8 cellular contexts compared by ENCODE assay signal in the genomic region with DNA sequence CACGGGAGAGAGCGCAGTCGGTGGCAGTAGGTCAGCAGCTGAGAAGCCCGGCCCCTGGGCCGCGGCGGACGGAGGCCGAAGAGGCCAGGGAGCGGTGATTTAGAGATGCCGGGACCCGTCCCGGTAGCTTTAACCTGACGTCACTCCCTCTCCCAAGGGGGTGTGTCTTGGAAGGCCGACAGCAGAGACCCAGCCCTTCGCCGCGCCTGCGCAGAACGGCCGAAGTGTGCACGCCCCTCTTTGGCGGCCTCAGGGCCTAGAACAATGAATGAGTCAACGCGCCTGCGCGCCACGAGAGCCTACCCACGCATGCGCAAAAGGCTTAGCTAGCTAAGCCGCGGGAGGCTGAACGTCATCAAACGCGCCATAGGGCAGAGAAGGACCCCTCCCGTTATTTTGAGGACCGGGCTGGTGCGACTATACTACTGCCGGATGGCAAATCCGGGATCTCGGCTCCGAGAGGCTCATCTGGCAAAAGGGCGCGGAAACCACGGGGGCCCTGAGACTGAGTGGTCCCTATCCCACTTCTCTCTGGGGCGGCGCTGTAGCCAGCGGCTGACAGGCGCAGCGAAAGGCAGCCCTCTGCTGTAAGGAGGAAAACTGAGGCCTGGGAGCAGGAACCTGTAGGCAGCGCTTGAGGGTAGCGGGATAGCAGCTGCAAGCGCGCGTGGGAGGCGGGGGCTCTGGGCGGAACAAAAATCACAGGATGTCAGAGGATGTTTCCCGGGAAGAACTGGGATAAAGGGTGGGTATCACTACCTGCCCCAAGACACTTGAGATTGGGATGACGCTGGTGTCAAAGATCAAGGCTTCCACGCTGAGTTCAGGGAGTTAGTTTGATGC. TPM values are rescaled to one million over a fixed set of nuclear protein-coding genes. Genes with fewer than 3 reads are reported as not detected.
DNase-seq lines count a peak whose midpoint lies in the region; FAIRE-seq and TF ChIP-seq lines count a peak whose summit lies in the region.

A gene with protein sequence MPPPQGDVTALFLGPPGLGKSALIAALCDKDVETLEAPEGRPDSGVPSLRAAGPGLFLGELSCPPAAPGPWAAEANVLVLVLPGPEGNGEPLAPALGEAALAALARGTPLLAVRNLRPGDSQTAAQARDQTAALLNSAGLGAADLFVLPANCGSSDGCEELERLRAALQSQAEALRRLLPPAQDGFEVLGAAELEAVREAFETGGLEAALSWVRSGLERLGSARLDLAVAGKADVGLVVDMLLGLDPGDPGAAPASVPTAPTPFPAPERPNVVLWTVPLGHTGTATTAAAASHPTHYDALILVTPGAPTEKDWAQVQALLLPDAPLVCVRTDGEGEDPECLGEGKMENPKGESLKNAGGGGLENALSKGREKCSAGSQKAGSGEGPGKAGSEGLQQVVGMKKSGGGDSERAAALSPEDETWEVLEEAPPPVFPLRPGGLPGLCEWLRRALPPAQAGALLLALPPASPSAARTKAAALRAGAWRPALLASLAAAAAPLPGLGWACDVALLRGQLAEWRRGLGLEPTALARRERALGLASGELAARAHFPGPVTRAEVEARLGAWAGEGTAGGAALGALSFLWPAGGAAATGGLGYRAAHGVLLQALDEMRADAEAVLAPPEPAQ (minus strand): TSS at position 136 of the 843 bp plus-strand sequence. CDS start 796 bp downstream, outside the sequence.
A gene with protein sequence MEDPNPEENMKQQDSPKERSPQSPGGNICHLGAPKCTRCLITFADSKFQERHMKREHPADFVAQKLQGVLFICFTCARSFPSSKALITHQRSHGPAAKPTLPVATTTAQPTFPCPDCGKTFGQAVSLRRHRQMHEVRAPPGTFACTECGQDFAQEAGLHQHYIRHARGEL (plus strand): TSS at position 597 of the 843 bp plus-strand sequence. CDS start 514 bp downstream, outside the sequence.

- H3K9ac ChIP-seq in SK-N-MC (ENCODE audit: insufficient read length) (peak within 1 kb of the TSS; percentile 92), neuronal stem cell (ENCODE audit: low read depth, low read length, poor library complexity) (peak within 1 kb of the TSS; percentile 96)

- H4K8ac ChIP-seq in neuronal stem cell (ENCODE audit: low read depth, low read length) = peak within 1 kb of the TSS; percentile 19

- peak within 1 kb of the TSS; percentile 99 for H3K27ac Mint-ChIP-seq in HFFc6
- H3K27ac Mint-ChIP-seq in activated naive CD4-positive, alpha-beta T cell treated with anti-CD3 and anti-CD28 coated beads, Interleukin-2, amount 10 ng/mL, durations not matched to agents 7 days and 5 days = peak within 1 kb of the TSS; percentile 98

- no peaks in the 10 kb centered on the region for H3K9me3 Mint-ChIP-seq in HFFc6
- no peaks in the 10 kb centered on the region for H3K9me3 Mint-ChIP-seq in activated naive CD4-positive, alpha-beta T cell treated with anti-CD3 and anti-CD28 coated beads, Interleukin-2, amount 10 ng/mL, durations not matched to agents 7 days and 5 days

- CTCF ChIA-PET in activated naive CD4-positive, alpha-beta T cell treated with anti-CD3 and anti-CD28 coated beads, Interleukin-2, amount 10 ng/mL, durations not matched to agents 7 days and 5 days (lab: Charles Lee) = interaction anchor here (1.2 to 5.6 kb wide), 9 partner anchors 14 to 149 kb away, joined by 3 to 129 read pairs (median 20); a partner anchor contains a TSS

- WGBS in neuronal stem cell (ENCODE audit: extremely low coverage in 2 of 2, insufficient read length in 2 of 2, insufficient replicate concordance in 1 of 2), 2 donors = no CpG with 5 or more reads among the region's 60 CpGs

- H3K9me3 ChIP-seq in SK-N-MC (ENCODE audit: low read depth, low read length) (no peaks in the 10 kb centered on the region), neuronal stem cell (replicated peaks in 1 of 2; ENCODE audit: control insufficient read depth in 2 of 2, insufficient read depth in 1 of 2, low read depth in 1 of 2, low read length in 2 of 2) (no peaks in the 10 kb centered on the region)

- no peak within 1 kb of the TSS for H2BK12ac ChIP-seq in neuronal stem cell (ENCODE audit: low read length)

- H3K4me2 ChIP-seq in neuronal stem cell (ENCODE audit: insufficient read depth, low read length, poor library complexity, severe bottlenecking) = peak within 1 kb of the TSS; percentile 90

- peak; percentile 34 for TF ChIP-seq POLR2A in NB4 (IDR thresholded peaks at IDR 0.05; ENCODE audit: extremely low read depth, insufficient read length)

- peak within 1 kb of the TSS; percentile 44 for H2AK5ac ChIP-seq in neuronal stem cell (ENCODE audit: low read depth, low read length)

- peaks cover 7 to 8% of the 10 kb centered on the region in 2 donors for H3K4me1 ChIP-seq in neuronal stem cell (ENCODE audit: control insufficient read depth in 2 of 2, insufficient read depth in 1 of 2, low read depth in 1 of 2, low read length in 2 of 2)

- DNase-seq in GM04503 (ENCODE audit: low read depth) (peak; percentile 92), HFFc6 (peak; percentile 99), NB4 (ENCODE audit: low read depth) (peak; percentile 95), SK-N-MC (ENCODE audit: low read depth, low spot score) (peak; percentile 97), frontal cortex (ENCODE audit: low spot score in 2 of 2) (peak; percentile 95 to 97), neuronal stem cell (ENCODE audit: low spot score) (peak; percentile 100)
- DNase-seq in activated naive CD4-positive, alpha-beta T cell treated with anti-CD3 and anti-CD28 coated beads, Interleukin-2, amount 10 ng/mL, durations not matched to agents 7 days and 5 days = peak; percentile 100

- H3K79me1 ChIP-seq in neuronal stem cell (ENCODE audit: low read depth, low read length) = peaks cover 17% of the 10 kb centered on the region

- H3K27ac ChIP-seq in SK-N-MC = peak within 1 kb of the TSS; percentile 99
- peak within 1 kb of the TSS; percentile 95 for H3K27ac ChIP-seq in neuronal stem cell (replicated peaks; ENCODE audit: low read length)

- no peak within 1 kb of the TSS for H2BK120ac ChIP-seq in neuronal stem cell (ENCODE audit: low read depth, low read length)

- peaks cover 14% of the 10 kb centered on the region for H3K36me3 Mint-ChIP-seq in HFFc6 (ENCODE audit: low read depth)
- H3K36me3 Mint-ChIP-seq in activated naive CD4-positive, alpha-beta T cell treated with anti-CD3 and anti-CD28 coated beads, Interleukin-2, amount 10 ng/mL, durations not matched to agents 7 days and 5 days = peaks cover 28% of the 10 kb centered on the region

- peak within 1 kb of the TSS; percentile 91 for H3K14ac ChIP-seq in neuronal stem cell (ENCODE audit: low read length)

- H3K4me3 Mint-ChIP-seq in HFFc6 = peak within 1 kb of the TSS; percentile 94
- H3K4me3 Mint-ChIP-seq in activated naive CD4-positive, alpha-beta T cell treated with anti-CD3 and anti-CD28 coated beads, Interleukin-2, amount 10 ng/mL, durations not matched to agents 7 days and 5 days = peak within 1 kb of the TSS; percentile 90

- peak within 1 kb of the TSS; percentile 84 for H2AFZ ChIP-seq in neuronal stem cell (ENCODE audit: low read length)

- H3K23ac ChIP-seq in neuronal stem cell (ENCODE audit: low read depth, low read length, poor library complexity) = peak within 1 kb of the TSS; percentile 56

- peaks cover 26% of the 10 kb centered on the region for H3K4me1 Mint-ChIP-seq in HFFc6 (ENCODE audit: low read depth)
- H3K4me1 Mint-ChIP-seq in activated naive CD4-positive, alpha-beta T cell treated with anti-CD3 and anti-CD28 coated beads, Interleukin-2, amount 10 ng/mL, durations not matched to agents 7 days and 5 days = peaks cover 43% of the 10 kb centered on the region

- no peak within 1 kb of the TSS for H2BK15ac ChIP-seq in neuronal stem cell (ENCODE audit: low read length)

- peak; percentile 81 for FAIRE-seq in frontal cortex (lab: Jason Lieb, UNC)

- H3K4ac ChIP-seq in neuronal stem cell (ENCODE audit: low read length) = no peak within 1 kb of the TSS

- H3K4me3 ChIP-seq in NB4 (ENCODE audit: low read depth, low read length) (peak within 1 kb of the TSS; percentile 97), SK-N-MC (peak within 1 kb of the TSS; percentile 85), neuronal stem cell (ENCODE audit: low read length in 2 of 2) (peak within 1 kb of the TSS; percentile 69 to 83)

- H2BK5ac ChIP-seq in neuronal stem cell (ENCODE audit: low read length) = peak within 1 kb of the TSS; percentile 59

- peak within 1 kb of the TSS; percentile 91 for H3K18ac ChIP-seq in neuronal stem cell (ENCODE audit: low read length)

- H3K27me3 ChIP-seq in neuronal stem cell (ENCODE audit: control insufficient read depth in 3 of 3, insufficient read depth in 3 of 3, low read depth in 1 of 3, low read length in 3 of 3) = no peaks in the 10 kb centered on the region

- peak; percentile 54 for TF ChIP-seq CTCF in HFFc6 (IDR thresholded peaks at IDR 0.05)
- TF ChIP-seq CTCF in NB4 (IDR thresholded peaks at IDR 0.05; ENCODE audit: low read depth, low read length) = no peak
- TF ChIP-seq CTCF in subcutaneous adipose tissue (IDR thresholded peaks at IDR 0.05; ENCODE audit: low read depth) = no peak

- H3K36me3 ChIP-seq in SK-N-MC (ENCODE audit: insufficient read depth, low read length) (peaks cover 13% of the 10 kb centered on the region), neuronal stem cell (replicated peaks in 1 of 2; ENCODE audit: control insufficient read depth in 2 of 2, insufficient read depth in 2 of 2, low read length in 2 of 2) (peaks cover 28 to 67% of the 10 kb centered on the region in 2 donors)

- H4K91ac ChIP-seq in neuronal stem cell (ENCODE audit: low read depth, low read length, poor library complexity) = no peak within 1 kb of the TSS

- peaks cover 5% of the 10 kb centered on the region for H3K27me3 Mint-ChIP-seq in HFFc6 (ENCODE audit: insufficient read depth)
- peaks cover 5% of the 10 kb centered on the region for H3K27me3 Mint-ChIP-seq in activated naive CD4-positive, alpha-beta T cell treated with anti-CD3 and anti-CD28 coated beads, Interleukin-2, amount 10 ng/mL, durations not matched to agents 7 days and 5 days

RNA-seq across cellular contexts. Expression of the first gene that starts in this region (rescaled TPM):
- total RNA-seq in HFFc6 (2021; fragmentation: NEBNext Ultra II Directional; extraction: Animal tissue kit (Norgen Biotek cat#: 25700)) = 10 to 100 TPM; 19.5 to 24.7 (median 21.2) TPM
- 140 TPM for total RNA-seq in frontal cortex
- polyA plus RNA-seq in neuronal stem cell (2013, experiment 1 of 2) = 8.3 TPM
- 8.4 TPM for polyA plus RNA-seq in neuronal stem cell (2013, experiment 2 of 2)
- 10 to 100 TPM in 3 of 4 donors, 1 to 10 TPM in 1; 8.5 to 16.0 (median 11.5) TPM for total RNA-seq in subcutaneous adipose tissue

RNA-seq across cellular contexts. Expression of the second gene that starts in this region (rescaled TPM):
- 10 to 100 TPM; 18.1 to 20.8 (median 20.0) TPM for total RNA-seq in HFFc6 (2021; fragmentation: NEBNext Ultra II Directional; extraction: Animal tissue kit (Norgen Biotek cat#: 25700))
- total RNA-seq in frontal cortex (5.3 TPM), subcutaneous adipose tissue (10 to 100 TPM in 2 of 4 donors, 1 to 10 TPM in 2; 4.1 to 11.6 (median 9.4) TPM)
- polyA plus RNA-seq in neuronal stem cell (2013, experiment 1 of 2) = 12.5 TPM
- polyA plus RNA-seq in neuronal stem cell (2013, experiment 2 of 2) = 12.1 TPM

Comparison
In these comparisons a context has a peak if more than half of its experiments do, and no peak if none do; other contexts are left out.
1. Peak in every context shown above with its lines: DNase-seq, H3K4me3 ChIP-seq and H3K27ac ChIP-seq.